Comparison of ENCODE assay signal across 24 cellular contexts in the genomic region with DNA sequence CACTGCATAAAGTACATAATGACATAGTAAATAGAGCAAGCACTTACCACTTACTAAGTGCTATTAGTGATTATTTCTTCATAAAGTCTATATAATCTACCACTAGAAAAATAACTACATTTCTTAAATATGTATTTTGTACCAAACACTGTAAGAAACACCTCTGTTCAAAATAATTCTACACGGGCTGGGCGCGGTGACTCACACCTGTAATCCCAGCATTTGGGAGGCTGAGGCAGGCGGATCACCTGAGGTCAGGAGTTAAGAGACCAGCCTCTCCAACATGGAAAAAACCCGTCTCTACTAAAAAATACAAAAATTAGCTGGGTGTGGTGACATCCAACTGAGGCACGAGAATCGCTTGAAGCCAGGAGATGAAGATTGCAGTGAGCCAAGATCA.
"Had no signal": no experiment of that assay in that cellular context is flagged by ENCODE, and none has a peak within 500 bp of the region (broad histone marks: within the 10 kb centered on the region; RNA-seq: fewer than 3 reads in every experiment).

No MANE protein-coding gene starts in this region.

- H3K4me3 ChIP-seq: colonic mucosa, coronary artery, dorsolateral prefrontal cortex, esophagus muscularis mucosa, esophagus squamous epithelium, gastrocnemius medialis, gastroesophageal sphincter, heart left ventricle, heart right ventricle had no signal

- H3K36me3 ChIP-seq: colonic mucosa had no signal

- H3K4me1 ChIP-seq: colonic mucosa, esophagus muscularis mucosa, esophagus squamous epithelium, foreskin keratinocyte, gastrocnemius medialis, gastroesophageal sphincter, heart left ventricle, heart right ventricle had no signal

- H3K9me3 ChIP-seq: colonic mucosa, esophagus muscularis mucosa, esophagus squamous epithelium, gastrocnemius medialis, gastroesophageal sphincter, heart left ventricle, heart right ventricle had no signal

- H3K27ac ChIP-seq: colonic mucosa, coronary artery, dorsolateral prefrontal cortex, epithelial cell of prostate, esophagus muscularis mucosa, esophagus squamous epithelium, foreskin keratinocyte, gastrocnemius medialis, gastroesophageal sphincter, heart left ventricle, heart right ventricle had no signal

- ATAC-seq: effector memory CD8-positive, alpha-beta T cell; esophagus mucosa; foreskin keratinocyte; gastrocnemius medialis; gastroesophageal sphincter; heart left ventricle; heart right ventricle had no signal

- H3K27me3 ChIP-seq: colonic mucosa, dorsolateral prefrontal cortex, esophagus muscularis mucosa, esophagus squamous epithelium, foreskin keratinocyte, gastrocnemius medialis, gastroesophageal sphincter, heart left ventricle, heart right ventricle had no signal

- DNase-seq: colonic mucosa; cortex of kidney; dermis blood vessel endothelial cell; dorsolateral prefrontal cortex; effector CD4-positive, alpha-beta T cell; effector CD8-positive, alpha-beta T cell; effector memory CD4-positive, alpha-beta T cell; effector memory CD8-positive, alpha-beta T cell; endodermal cell; erythroblast; esophagus squamous epithelium; foreskin fibroblast; foreskin keratinocyte; foreskin melanocyte; gastrocnemius medialis; glutamatergic neuron; head of caudate nucleus; heart left ventricle; heart right ventricle had no signal
